Comparison of ENCODE assay signal across 28 cellular contexts in genomic region chr10:32530231-32530630, GRCh38.
"Had no signal": no experiment of that assay in that cellular context is flagged by ENCODE, and none has a peak within 500 bp of the region (broad histone marks: within the 10 kb centered on the region; RNA-seq: fewer than 3 reads in every experiment).

No MANE protein-coding gene starts in this region.

- DNase-seq: activated effector memory CD4-positive, alpha-beta T cell treated with anti-CD3 and anti-CD28 coated beads, Interleukin-2, amount 50 U/mL, for 16 hours; activated effector memory CD4-positive, alpha-beta T cell treated with Interleukin-2 at 50 U/mL for 16 hours; activated gamma-delta T cell; activated gamma-delta T cell treated with Interleukin-2 at 50 U/mL for 16 hours; activated naive CD4-positive, alpha-beta T cell; activated naive CD4-positive, alpha-beta T cell treated with anti-CD3 and anti-CD28 coated beads for 36 hours; activated naive CD4-positive, alpha-beta T cell treated with anti-CD3 and anti-CD28 coated beads, Interleukin-2, amount 10 ng/mL, durations not matched to agents 7 days and 5 days; activated naive CD4-positive, alpha-beta T cell treated with anti-CD3 and anti-CD28 coated beads, Interleukin-2, amount 50 U/mL, for 16 hours; activated naive CD4-positive, alpha-beta T cell treated with Interleukin-2 at 50 U/mL for 16 hours; activated naive CD8-positive, alpha-beta T cell treated with anti-CD3 and anti-CD28 coated beads for 36 hours; activated naive CD8-positive, alpha-beta T cell treated with anti-CD3 and anti-CD28 coated beads, Interleukin-2, amount 10 ng/mL, durations not matched to agents 7 days and 5 days; activated naive CD8-positive, alpha-beta T cell treated with anti-CD3 and anti-CD28 coated beads, Interleukin-2, amount 50 U/mL, for 24 hours; activated T-cell treated with anti-CD3 and anti-CD28 coated beads, Interleukin-2, amount 50 U/mL, for 24 hours; activated T-cell treated with anti-CD3 and anti-CD28 coated beads, Interleukin-2, amount 50 U/mL, for 4 hours; activated T-cell treated with anti-CD3 and anti-CD28 coated beads, Interleukin-2, amount 50 U/mL, for 48 hours; activated T-cell treated with anti-CD3 and anti-CD28 coated beads, Interleukin-2, amount 50 U/mL, for 72 hours; adrenal gland; amniotic stem cell; amygdala; anterior cingulate cortex; aorta; body of pancreas; brain microvascular endothelial cell; caudate nucleus; central memory CD4-positive, alpha-beta T cell; cerebellar nuclear complex had no signal

- ATAC-seq: activated naive CD4-positive, alpha-beta T cell treated with anti-CD3 and anti-CD28 coated beads, Interleukin-2, amount 50 U/mL, for 72 hours; activated naive CD8-positive, alpha-beta T cell treated with anti-CD3 and anti-CD28 coated beads, Interleukin-2, amount 50 U/mL, for 24 hours; activated T-cell treated with anti-CD3 and anti-CD28 coated beads, Interleukin-2, amount 50 U/mL, for 4 hours; activated T-cell treated with anti-CD3 and anti-CD28 coated beads, Interleukin-2, amount 50 U/mL, for 72 hours; activated T-helper 17 cell treated with anti-CD3 and anti-CD28 coated beads, Interleukin-2, amount 50 U/mL, for 72 hours; body of pancreas had no signal
